ENCODE assay signal across 8 cellular contexts in the genomic region with DNA sequence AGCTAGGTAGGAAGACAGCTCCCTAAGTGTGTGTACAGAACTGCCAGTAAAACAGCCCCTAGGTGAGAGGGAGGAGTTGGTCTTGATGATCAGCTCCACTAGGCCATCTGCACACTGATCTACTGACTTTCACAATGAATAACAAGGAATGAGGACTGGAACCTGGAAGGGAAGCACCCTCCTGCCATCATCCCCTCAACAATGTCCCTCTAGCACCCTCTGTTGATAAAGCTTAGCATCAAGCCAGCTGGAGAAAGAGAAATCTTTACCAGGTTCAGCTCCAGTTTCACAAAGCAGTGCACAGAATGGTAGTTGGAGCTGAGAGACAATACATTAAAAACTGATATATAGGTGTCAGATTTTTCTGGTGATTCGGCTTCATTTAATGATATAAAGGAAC.
DNase-seq lines count a peak whose midpoint lies in the region; ATAC-seq, FAIRE-seq and TF ChIP-seq lines count a peak whose summit lies in the region.

No MANE protein-coding gene starts in this region.

- H3K4me3 ChIP-seq in AG04449 (ENCODE audit: low read depth, low read length): no peak overlapping the region

- no peaks in the 10 kb centered on the region for H3K4me1 Mint-ChIP-seq in nephron progenitor cell

- no peaks in the 10 kb centered on the region for H3K36me3 Mint-ChIP-seq in nephron progenitor cell (ENCODE audit: low read depth)

- DNase-seq in AG04449 (ENCODE audit: low read depth, low spot score) (no peak), GM19239 (ENCODE audit: insufficient read length, low spot score) (no peak), NCI-H1417 treated with DMSO at 0.1 percent for 48 hours (lab: John Stamatoyannopoulos, UW) (peak; percentile 24), brain pericyte (ENCODE audit: low read depth, low spot score) (peak; percentile 11), nephron progenitor cell (peak; percentile 19), hypothalamus (lab: John Stamatoyannopoulos, UW) (no peak), NOMO-1 (lab: John Stamatoyannopoulos, UW; ENCODE audit: unreplicated experiment in 2 of 2) (no peak)

- CTCF ChIA-PET in AG04449 (lab: Yijun Ruan, JAX): interaction anchor here (0.6 to 4.5 kb wide), 31 partner anchors 8 to 1347 kb away, joined by 3 to 45 read pairs (median 3); a partner anchor contains a TSS

- no peak overlapping the region for H3K4me3 Mint-ChIP-seq in nephron progenitor cell

- TF ChIP-seq CTCF in AG04449 (IDR thresholded peaks at IDR 0.05; ENCODE audit: insufficient read depth, low read length, missing control alignments) (peak; percentile 77), nephron progenitor cell (IDR thresholded peaks at IDR 0.05) (peak; percentile 44)

- H3K27me3 Mint-ChIP-seq in nephron progenitor cell (ENCODE audit: low read depth, poor library complexity): no peaks in the 10 kb centered on the region

- peaks cover 16% of the 10 kb centered on the region for H3K9me3 Mint-ChIP-seq in nephron progenitor cell

- no peak for ATAC-seq in HG02970 (IDR thresholded peaks at IDR 0.05; ENCODE audit: low FRiP score, unreplicated experiment)

- POLR2A ChIA-PET in AG04449 (lab: Yijun Ruan, JAX): no interaction called here

- no peak overlapping the region for H3K27ac Mint-ChIP-seq in nephron progenitor cell

- peak; percentile 37 for FAIRE-seq in GM19239 (lab: Jason Lieb, UNC)

Comparison
In these comparisons a context has a peak if more than half of its experiments do, and no peak if none do; other contexts are left out.
1. DNase-seq: peak in NCI-H1417 treated with DMSO at 0.1 percent for 48 hours (single experiment), brain pericyte (single experiment) and nephron progenitor cell (single experiment); none in AG04449 (single experiment), GM19239 (single experiment), hypothalamus (0 of 51) and NOMO-1 (0 of 2).